In genomic region chr19:45217957-45218334, GRCh38 we compare ENCODE assay signal across 1 cellular context.
TF ChIP-seq lines count a peak whose summit lies in the region.

No MANE protein-coding gene starts in this region.

TF ChIP-seq in HepG2, 621 proteins besides CTCF, POLR2A, EP300 and RAD21:
- TF ChIP-seq, protein P1, sequence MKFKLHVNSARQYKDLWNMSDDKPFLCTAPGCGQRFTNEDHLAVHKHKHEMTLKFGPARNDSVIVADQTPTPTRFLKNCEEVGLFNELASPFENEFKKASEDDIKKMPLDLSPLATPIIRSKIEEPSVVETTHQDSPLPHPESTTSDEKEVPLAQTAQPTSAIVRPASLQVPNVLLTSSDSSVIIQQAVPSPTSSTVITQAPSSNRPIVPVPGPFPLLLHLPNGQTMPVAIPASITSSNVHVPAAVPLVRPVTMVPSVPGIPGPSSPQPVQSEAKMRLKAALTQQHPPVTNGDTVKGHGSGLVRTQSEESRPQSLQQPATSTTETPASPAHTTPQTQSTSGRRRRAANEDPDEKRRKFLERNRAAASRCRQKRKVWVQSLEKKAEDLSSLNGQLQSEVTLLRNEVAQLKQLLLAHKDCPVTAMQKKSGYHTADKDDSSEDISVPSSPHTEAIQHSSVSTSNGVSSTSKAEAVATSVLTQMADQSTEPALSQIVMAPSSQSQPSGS (CRISPR knock-in tag; IDR thresholded peaks at IDR 0.05), result no peak
- TF ChIP-seq ASH2L (IDR thresholded peaks at IDR 0.05; ENCODE audit: insufficient read length, low read depth, low read length) (no peak), SMAD3 (CRISPR knock-in tag; IDR thresholded peaks at IDR 0.05) (no peak), MED8 (CRISPR knock-in tag; IDR thresholded peaks at IDR 0.05; ENCODE audit: insufficient replicate concordance) (no peak), MAFF (IDR thresholded peaks at IDR 0.05; ENCODE audit: low read depth, low read length) (no peak), HES4 (CRISPR knock-in tag; IDR thresholded peaks at IDR 0.05; ENCODE audit: borderline replicate concordance) (no peak), ZNF446 (CRISPR knock-in tag; IDR thresholded peaks at IDR 0.05) (no peak), ZKSCAN8 (CRISPR knock-in tag; IDR thresholded peaks at IDR 0.05; ENCODE audit: borderline replicate concordance) (no peak), ELF1 (CRISPR knock-in tag; IDR thresholded peaks at IDR 0.05) (no peak), KDM2A (CRISPR knock-in tag; IDR thresholded peaks at IDR 0.05; ENCODE audit: borderline replicate concordance, low read depth) (no peak), JUN (CRISPR knock-in tag; IDR thresholded peaks at IDR 0.05) (no peak)
- TF ChIP-seq, protein P2, sequence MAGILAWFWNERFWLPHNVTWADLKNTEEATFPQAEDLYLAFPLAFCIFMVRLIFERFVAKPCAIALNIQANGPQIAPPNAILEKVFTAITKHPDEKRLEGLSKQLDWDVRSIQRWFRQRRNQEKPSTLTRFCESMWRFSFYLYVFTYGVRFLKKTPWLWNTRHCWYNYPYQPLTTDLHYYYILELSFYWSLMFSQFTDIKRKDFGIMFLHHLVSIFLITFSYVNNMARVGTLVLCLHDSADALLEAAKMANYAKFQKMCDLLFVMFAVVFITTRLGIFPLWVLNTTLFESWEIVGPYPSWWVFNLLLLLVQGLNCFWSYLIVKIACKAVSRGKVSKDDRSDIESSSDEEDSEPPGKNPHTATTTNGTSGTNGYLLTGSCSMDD (CRISPR knock-in tag; IDR thresholded peaks at IDR 0.05), result no peak
TF ChIP-seq in HepG2: peak in this region for 0.
